Comparison of ENCODE assay signal across 10 cellular contexts in genomic region chr4:120844528-120844921, GRCh38.
DNase-seq lines count a peak whose midpoint lies in the region; ATAC-seq and TF ChIP-seq lines count a peak whose summit lies in the region.
"Had no signal": no experiment of that assay in that cellular context is flagged by ENCODE, and none has a peak within 500 bp of the region (broad histone marks: within the 10 kb centered on the region; RNA-seq: fewer than 3 reads in every experiment).

No MANE protein-coding gene starts in this region.

- peak; percentile 56 to 72 for ATAC-seq in activated T-cell treated with anti-CD3 and anti-CD28 coated beads, Interleukin-2, amount 50 U/mL, for 4 hours
- ATAC-seq in HG02610 (IDR thresholded peaks at IDR 0.05; ENCODE audit: unreplicated experiment) (peak; percentile 94), HG03457 (IDR thresholded peaks at IDR 0.05; ENCODE audit: unreplicated experiment) (peak; percentile 76)

- peaks cover 1% of the 10 kb centered on the region for H3K27me3 Mint-ChIP-seq in activated T-cell treated with anti-CD3 and anti-CD28 coated beads, Interleukin-2, amount 50 U/mL, for 4 hours (ENCODE audit: low read depth)
- no peaks in the 10 kb centered on the region for H3K27me3 Mint-ChIP-seq in chondrocyte (ENCODE audit: low read depth)

- H3K36me3 Mint-ChIP-seq in activated T-cell treated with anti-CD3 and anti-CD28 coated beads, Interleukin-2, amount 50 U/mL, for 4 hours (ENCODE audit: insufficient read depth) = no peaks in the 10 kb centered on the region
- peaks cover 4% of the 10 kb centered on the region for H3K36me3 Mint-ChIP-seq in chondrocyte (ENCODE audit: low read depth)
- H3K36me3 Mint-ChIP-seq: neural progenitor cell had no signal

- H3K4me1 Mint-ChIP-seq in activated T-cell treated with anti-CD3 and anti-CD28 coated beads, Interleukin-2, amount 50 U/mL, for 4 hours (ENCODE audit: low read depth) = peaks cover 7% of the 10 kb centered on the region
- H3K4me1 Mint-ChIP-seq in chondrocyte (ENCODE audit: low read depth) = peaks cover 26% of the 10 kb centered on the region
- H3K4me1 Mint-ChIP-seq: neural progenitor cell had no signal

- no peak overlapping the region for H3K4me3 Mint-ChIP-seq in activated T-cell treated with anti-CD3 and anti-CD28 coated beads, Interleukin-2, amount 50 U/mL, for 4 hours
- no peak overlapping the region for H3K4me3 Mint-ChIP-seq in chondrocyte (ENCODE audit: unreplicated experiment)
- H3K4me3 Mint-ChIP-seq: neural progenitor cell had no signal

- intact Hi-C loops in posterior cingulate gyrus (cut with DNase I) = no loop called here

- DNase-seq in activated T-cell treated with anti-CD3 and anti-CD28 coated beads, Interleukin-2, amount 50 U/mL, for 4 hours = no peak
- DNase-seq in activated T-cell treated with anti-CD3 and anti-CD28 coated beads, Interleukin-2, amount 50 U/mL, for 1 hour = no peak
- DNase-seq in retina (peak; percentile 46), NCI-H1436 treated with DMSO at 0.1 percent for 48 hours (lab: John Stamatoyannopoulos, UW) (no peak), posterior cingulate gyrus (no peak), chondrocyte (ENCODE audit: low spot score) (no peak)
- DNase-seq: effector CD8-positive, alpha-beta T cell had no signal

- no peaks in the 10 kb centered on the region for H3K9me3 Mint-ChIP-seq in activated T-cell treated with anti-CD3 and anti-CD28 coated beads, Interleukin-2, amount 50 U/mL, for 4 hours
- no peaks in the 10 kb centered on the region for H3K9me3 Mint-ChIP-seq in chondrocyte (ENCODE audit: low read depth)
- H3K9me3 Mint-ChIP-seq: neural progenitor cell had no signal

- H3K27ac Mint-ChIP-seq in chondrocyte (ENCODE audit: unreplicated experiment) = no peak overlapping the region
- H3K27ac Mint-ChIP-seq: neural progenitor cell had no signal

- TF ChIP-seq CTCF in chondrocyte (IDR thresholded peaks at IDR 0.05) = no peak
